Comparison of ENCODE assay signal across 28 cellular contexts in the genomic region with DNA sequence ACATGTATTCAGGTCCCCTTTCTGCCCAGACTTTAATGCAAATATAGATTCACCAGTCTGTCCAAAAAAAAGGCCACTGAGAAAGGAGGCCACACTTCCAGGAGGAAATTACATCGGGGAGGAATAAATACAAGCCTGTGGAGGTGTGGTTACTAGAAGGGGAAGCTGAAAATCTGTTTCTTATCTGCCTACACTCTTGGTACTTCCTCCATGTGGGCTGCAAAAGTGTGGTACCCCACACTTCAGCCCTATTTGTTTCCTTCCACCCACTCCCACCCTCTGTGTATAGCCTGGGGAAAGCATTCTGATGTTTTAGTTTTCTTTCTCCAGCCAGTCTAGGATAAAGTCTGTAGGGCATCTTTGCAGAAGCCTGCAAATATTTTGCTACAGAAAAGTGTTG.
"Had no signal": no experiment of that assay in that cellular context is flagged by ENCODE, and none has a peak within 500 bp of the region (broad histone marks: within the 10 kb centered on the region; RNA-seq: fewer than 3 reads in every experiment).

No MANE protein-coding gene starts in this region.

- H3K36me3 ChIP-seq: gastroesophageal sphincter, suprapubic skin, tibial nerve had no signal

- H3K9me3 ChIP-seq: suprapubic skin had no signal

- H3K4me3 Mint-ChIP-seq: activated B cell treated with CpG ODN at 0.5 μM for 24 hours; activated CD8-positive, alpha-beta T cell treated with anti-CD3 and anti-CD28 coated beads for 36 hours; activated T-cell treated with anti-CD3 and anti-CD28 coated beads, Interleukin-2, amount 50 U/mL, for 72 hours; central memory CD8-positive, alpha-beta T cell; immature natural killer cell; nephron; stimulated activated naive B cell treated with anti-CD40 and anti-IgM and Interleukin-4, amounts not matched to agents 10 μg/mL and 1 μg/mL and 100 μg/mL, for 72 hours had no signal

- ATAC-seq: activated CD8-positive, alpha-beta T cell treated with anti-CD3 and anti-CD28 coated beads for 36 hours; activated naive CD4-positive, alpha-beta T cell treated with anti-CD3 and anti-CD28 coated beads, Interleukin-2, amount 50 U/mL, for 72 hours; activated T-cell treated with anti-CD3 and anti-CD28 coated beads, Interleukin-2, amount 50 U/mL, for 72 hours; gastroesophageal sphincter; left colon; right cardiac atrium; stimulated activated naive B cell treated with anti-CD40 and anti-IgM and Interleukin-4, amounts not matched to agents 10 μg/mL and 1 μg/mL and 100 μg/mL, for 72 hours had no signal

- H3K27ac ChIP-seq: gastroesophageal sphincter, suprapubic skin, tibial nerve had no signal

- H3K4me3 ChIP-seq: gastroesophageal sphincter, suprapubic skin, tibial nerve had no signal

- FAIRE-seq: bronchial epithelial cell, colon, kidney had no signal

- H3K27me3 ChIP-seq: tibial nerve had no signal

- DNase-seq: activated B cell treated with CpG ODN at 0.5 μM for 24 hours; activated CD4-positive, alpha-beta T cell treated with anti-CD3 and anti-CD28 coated beads, Interleukin-2, amount 50 U/mL, for 1 hour; activated CD8-positive, alpha-beta T cell treated with anti-CD3 and anti-CD28 coated beads for 36 hours; activated naive CD4-positive, alpha-beta T cell; activated T-cell treated with anti-CD3 and anti-CD28 coated beads, Interleukin-2, amount 50 U/mL, for 72 hours; anterior cingulate cortex; dermis blood vessel endothelial cell; effector memory CD4-positive, alpha-beta T cell; erythroblast; hippocampal formation; immature natural killer cell; kidney; left colon; mammary epithelial cell; posterior cingulate gyrus; right cardiac atrium; stimulated activated CD4-positive, alpha-beta T cell treated with anti-CD3 and anti-CD28 coated beads, Interleukin-15, amount 100 ng/mL, for 24 hours; stimulated activated CD4-positive, alpha-beta T cell treated with anti-CD3 and anti-CD28 coated beads, Interleukin-2, amount 100 ng/mL, for 24 hours; stimulated activated naive B cell treated with anti-CD40 and anti-IgM and Interleukin-4, amounts not matched to agents 10 μg/mL and 1 μg/mL and 100 μg/mL, for 72 hours; T-helper 9 cell had no signal

- H3K36me3 Mint-ChIP-seq: immature natural killer cell had no signal

- H3K4me1 Mint-ChIP-seq: activated B cell treated with CpG ODN at 0.5 μM for 24 hours; central memory CD8-positive, alpha-beta T cell; immature natural killer cell had no signal

- H3K27ac Mint-ChIP-seq: activated B cell treated with CpG ODN at 0.5 μM for 24 hours; activated CD8-positive, alpha-beta T cell treated with anti-CD3 and anti-CD28 coated beads for 36 hours; activated naive CD4-positive, alpha-beta T cell treated with anti-CD3 and anti-CD28 coated beads, Interleukin-2, amount 50 U/mL, for 72 hours; activated T-cell treated with anti-CD3 and anti-CD28 coated beads, Interleukin-2, amount 50 U/mL, for 72 hours; immature natural killer cell; nephron; stimulated activated naive B cell treated with anti-CD40 and anti-IgM and Interleukin-4, amounts not matched to agents 10 μg/mL and 1 μg/mL and 100 μg/mL, for 72 hours had no signal
